In the genomic region with DNA sequence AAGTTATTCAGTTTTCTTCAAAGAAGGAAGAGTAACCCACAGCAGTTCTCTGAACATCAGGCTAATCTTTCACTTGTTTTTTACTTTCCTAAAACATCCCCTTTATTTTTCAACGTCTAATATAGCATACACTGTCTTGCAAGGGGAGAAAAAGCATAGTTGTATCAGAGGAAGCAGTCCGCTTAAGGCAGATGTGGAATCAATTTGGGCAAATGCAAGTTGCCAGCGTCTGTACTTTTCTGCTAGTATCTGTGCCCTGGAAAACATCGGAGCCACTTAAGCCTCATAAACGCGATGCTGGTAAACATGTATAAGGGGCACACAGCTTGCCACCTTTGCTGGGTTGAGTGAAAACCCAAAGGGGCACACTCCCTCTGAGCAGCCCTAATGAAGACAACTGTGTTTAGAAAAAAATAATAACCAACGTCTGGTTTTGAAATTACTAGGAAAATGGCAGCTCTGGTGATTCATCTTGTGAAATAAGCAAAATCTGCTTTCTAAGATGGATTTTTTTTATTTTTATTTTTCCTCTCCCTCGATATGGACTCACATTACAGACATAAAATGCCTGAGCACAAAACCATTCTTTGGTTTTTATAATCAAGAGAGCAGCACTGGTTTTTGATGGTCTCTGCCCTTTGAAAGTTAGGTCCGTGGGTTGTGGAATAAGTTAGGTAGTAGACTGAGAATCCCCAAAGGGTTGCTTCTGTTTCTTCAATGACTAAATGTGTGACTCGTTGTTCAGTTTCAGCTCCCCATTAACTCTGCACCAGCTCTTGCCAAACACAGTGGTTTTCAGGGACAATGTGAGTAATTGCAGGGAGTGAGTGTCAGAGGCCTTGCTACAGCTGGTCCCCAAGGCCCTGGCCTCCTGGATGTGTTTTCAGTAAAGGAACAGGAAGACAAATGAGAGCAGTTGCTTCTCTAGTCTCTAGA, we compare ENCODE assay signal across 8 cellular contexts. TPM values are rescaled to one million over a fixed set of nuclear protein-coding genes. Genes with fewer than 3 reads are reported as not detected.
DNase-seq lines count a peak whose midpoint lies in the region; ATAC-seq lines count a peak whose summit lies in the region.

No MANE protein-coding gene starts in this region.

- peak; percentile 94 for ATAC-seq in HG02885 (IDR thresholded peaks at IDR 0.05; ENCODE audit: poor library complexity, unreplicated experiment)

- peak; percentile 65 for DNase-seq in activated CD4-positive, alpha-beta T cell treated with anti-CD3 and anti-CD28 coated beads, Interleukin-2, amount 10 ng/mL, durations not matched to agents 24 days and 14 days
- DNase-seq in activated CD4-positive, alpha-beta T cell treated with anti-CD3 and anti-CD28 coated beads for 1 hour: no peak
- DNase-seq in T1000 (lab: John Stamatoyannopoulos, UW): peak; percentile 62
- DNase-seq in iris pigment epithelial cell (ENCODE audit: low read depth): peak; percentile 64
- no peak for DNase-seq in DMS79 treated with DMSO at 0.1 percent for 48 hours (lab: John Stamatoyannopoulos, UW)
- DNase-seq in H4 (ENCODE audit: low spot score): no peak
- no peak for DNase-seq in putamen (ENCODE audit: low spot score)

- peaks cover 12% of the 10 kb centered on the region for H3K9me3 Mint-ChIP-seq in activated CD4-positive, alpha-beta T cell treated with anti-CD3 and anti-CD28 coated beads, Interleukin-2, amount 10 ng/mL, durations not matched to agents 24 days and 14 days

- peaks cover 5% of the 10 kb centered on the region for H3K27me3 Mint-ChIP-seq in activated CD4-positive, alpha-beta T cell treated with anti-CD3 and anti-CD28 coated beads, Interleukin-2, amount 10 ng/mL, durations not matched to agents 24 days and 14 days

- peaks cover 26% of the 10 kb centered on the region for H3K4me1 Mint-ChIP-seq in activated CD4-positive, alpha-beta T cell treated with anti-CD3 and anti-CD28 coated beads, Interleukin-2, amount 10 ng/mL, durations not matched to agents 24 days and 14 days

- peaks cover 1% of the 10 kb centered on the region for H3K36me3 Mint-ChIP-seq in activated CD4-positive, alpha-beta T cell treated with anti-CD3 and anti-CD28 coated beads, Interleukin-2, amount 10 ng/mL, durations not matched to agents 24 days and 14 days (ENCODE audit: low read depth)

- H3K27ac Mint-ChIP-seq in activated CD4-positive, alpha-beta T cell treated with anti-CD3 and anti-CD28 coated beads, Interleukin-2, amount 10 ng/mL, durations not matched to agents 24 days and 14 days: peak overlapping the region; percentile 89

- H3K4me3 Mint-ChIP-seq in activated CD4-positive, alpha-beta T cell treated with anti-CD3 and anti-CD28 coated beads, Interleukin-2, amount 10 ng/mL, durations not matched to agents 24 days and 14 days: peak overlapping the region; percentile 20

- intact Hi-C loops in activated CD4-positive, alpha-beta T cell treated with anti-CD3 and anti-CD28 coated beads, Interleukin-2, amount 10 ng/mL, durations not matched to agents 24 days and 14 days (cut with micrococcal nuclease): loop anchor here (1.0 to 5.0 kb wide), 9 partner anchors 24 to 948 kb away; partner anchors contain the start of genes RBPJ and SMIM20

RNA-seq across cellular contexts. Expression of gene SMIM20, which starts 24.5 kb away (rescaled TPM):
- total RNA-seq in activated CD4-positive, alpha-beta T cell treated with anti-CD3 and anti-CD28 coated beads, Interleukin-2, amount 10 ng/mL, durations not matched to agents 24 days and 14 days: 17.0 and 18.9 TPM in 2 replicates
- 97.2 and 130 TPM in 2 replicates for total RNA-seq in H4 (2014; rRNA removed; shearing (Covaris generic))

Comparison
In these comparisons a context has a peak if more than half of its experiments do, and no peak if none do; other contexts are left out.
1. DNase-seq: peak in activated CD4-positive, alpha-beta T cell treated with anti-CD3 and anti-CD28 coated beads, Interleukin-2, amount 10 ng/mL, durations not matched to agents 24 days and 14 days (single experiment), T1000 (single experiment) and iris pigment epithelial cell (single experiment); none in activated CD4-positive, alpha-beta T cell treated with anti-CD3 and anti-CD28 coated beads for 1 hour (single experiment), DMS79 treated with DMSO at 0.1 percent for 48 hours (single experiment), H4 (single experiment) and putamen (single experiment).